Comparison of ENCODE assay signal across 32 cellular contexts in genomic region chr2:210094787-210095186, GRCh38.
"Had no signal": no experiment of that assay in that cellular context is flagged by ENCODE, and none has a peak within 500 bp of the region (broad histone marks: within the 10 kb centered on the region; RNA-seq: fewer than 3 reads in every experiment).

No MANE protein-coding gene starts in this region.

- H3K27me3 ChIP-seq: ascending aorta, cardiac muscle cell had no signal

- H3K27ac ChIP-seq: ascending aorta, cardiac muscle cell, WERI-Rb-1 had no signal

- ATAC-seq: activated CD4-positive, alpha-beta T cell treated with anti-CD3 and anti-CD28 coated beads for 36 hours; activated CD4-positive, CD25-positive, alpha-beta regulatory T cell treated with anti-CD3 and anti-CD28 coated beads, Interleukin-2, amount 50 U/mL, for 24 hours; activated CD8-positive, alpha-beta memory T cell treated with anti-CD3 and anti-CD28 coated beads, Interleukin-2, amount 10 ng/mL, durations not matched to agents 7 days and 5 days; activated CD8-positive, alpha-beta T cell treated with anti-CD3 and anti-CD28 coated beads, Interleukin-2, amount 10 ng/mL, durations not matched to agents 7 days and 5 days; activated naive CD8-positive, alpha-beta T cell treated with anti-CD3 and anti-CD28 coated beads, Interleukin-2, amount 50 U/mL, for 24 hours; WTC11 had no signal

- H3K4me1 ChIP-seq: ascending aorta had no signal

- DNase-seq: activated CD4-positive, alpha-beta memory T cell treated with anti-CD3 and anti-CD28 coated beads, Interleukin-2, amount 10 ng/mL, durations not matched to agents 7 days and 5 days; activated CD4-positive, alpha-beta T cell treated with anti-CD3 and anti-CD28 coated beads for 1 hour; activated CD4-positive, alpha-beta T cell treated with anti-CD3 and anti-CD28 coated beads for 36 hours; activated CD4-positive, alpha-beta T cell treated with anti-CD3 and anti-CD28 coated beads for 48 hours; activated CD4-positive, alpha-beta T cell treated with anti-CD3 and anti-CD28 coated beads, Interleukin-2, amount 10 ng/mL, durations not matched to agents 7 days and 5 days; activated CD4-positive, alpha-beta T cell treated with anti-CD3 and anti-CD28 coated beads, Interleukin-2, amount 50 U/mL, for 48 hours; activated CD4-positive, CD25-positive, alpha-beta regulatory T cell; activated CD8-positive, alpha-beta memory T cell treated with anti-CD3 and anti-CD28 coated beads for 24 hours; activated CD8-positive, alpha-beta memory T cell treated with anti-CD3 and anti-CD28 coated beads, Interleukin-2, amount 10 ng/mL, durations not matched to agents 7 days and 5 days; activated CD8-positive, alpha-beta memory T cell treated with anti-CD3 and anti-CD28 coated beads, Interleukin-2, amount 50 U/mL, for 48 hours; activated CD8-positive, alpha-beta T cell treated with anti-CD3 and anti-CD28 coated beads, Interleukin-2, amount 10 ng/mL, durations not matched to agents 7 days and 5 days; activated effector memory CD4-positive, alpha-beta T cell treated with Interleukin-2 at 50 U/mL for 16 hours; activated gamma-delta T cell; activated naive CD4-positive, alpha-beta T cell treated with anti-CD3 and anti-CD28 coated beads, Interleukin-2, amount 10 ng/mL, durations not matched to agents 7 days and 5 days; activated naive CD4-positive, alpha-beta T cell treated with Interleukin-2 at 50 U/mL for 16 hours; activated naive CD8-positive, alpha-beta T cell treated with anti-CD3 and anti-CD28 coated beads, Interleukin-2, amount 10 ng/mL, durations not matched to agents 7 days and 5 days; activated naive CD8-positive, alpha-beta T cell treated with anti-CD3 and anti-CD28 coated beads, Interleukin-2, amount 50 U/mL, for 24 hours; activated T-cell treated with anti-CD3 and anti-CD28 coated beads, Interleukin-2, amount 50 U/mL, for 24 hours; activated T-cell treated with anti-CD3 and anti-CD28 coated beads, Interleukin-2, amount 50 U/mL, for 48 hours; amygdala; anterior cingulate cortex; caudate nucleus; cerebellar nuclear complex; T-helper 1 cell; T-helper 2 cell; T-helper 9 cell; WERI-Rb-1 had no signal

- H3K9me3 ChIP-seq: ascending aorta had no signal

- FAIRE-seq: bronchial epithelial cell had no signal

- H3K36me3 ChIP-seq: ascending aorta, WERI-Rb-1 had no signal

- H3K4me3 ChIP-seq: ascending aorta, cardiac muscle cell had no signal
